In the genomic region with DNA sequence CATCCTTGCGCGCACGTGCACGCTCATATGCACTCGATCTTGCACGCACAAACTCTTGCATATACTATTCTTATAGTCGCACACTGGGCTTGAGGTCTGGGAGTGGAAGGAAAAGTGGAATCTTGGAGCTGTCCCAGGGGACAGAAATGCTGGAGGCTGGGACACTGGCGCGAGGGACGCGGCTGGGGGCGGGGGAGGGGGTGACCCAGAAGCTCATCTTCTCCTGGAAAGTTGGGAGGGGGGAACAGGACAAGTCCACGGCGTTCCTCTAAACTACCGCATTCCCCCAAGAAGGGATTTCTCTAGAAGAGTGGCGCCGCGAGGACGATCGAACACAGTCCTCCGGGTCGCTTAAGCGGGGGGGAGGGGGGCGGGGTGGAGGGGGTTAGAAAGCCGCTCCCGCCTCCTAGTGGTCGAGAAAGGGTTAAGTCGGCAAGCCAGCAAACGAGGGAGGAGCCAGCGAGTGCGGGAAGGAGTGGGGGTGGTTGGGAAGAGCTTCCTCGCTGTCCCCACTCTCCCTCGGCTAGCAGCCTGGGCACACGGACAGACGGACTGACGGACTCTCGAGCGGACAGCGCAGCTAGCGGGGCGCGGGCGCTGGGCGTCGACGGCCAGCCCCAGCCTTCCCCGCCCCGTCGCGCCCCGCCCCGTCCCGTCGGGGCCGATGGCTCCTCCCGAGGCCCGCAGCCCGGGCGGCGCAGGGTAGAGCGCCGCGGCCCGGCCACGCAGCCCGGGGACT, we compare ENCODE assay signal across 8 cellular contexts. TPM values are rescaled to one million over a fixed set of nuclear protein-coding genes. Genes with fewer than 3 reads are reported as not detected.
DNase-seq lines count a peak whose midpoint lies in the region; ATAC-seq and TF ChIP-seq lines count a peak whose summit lies in the region.

A gene (plus strand): TSS at position 512 of the 739 bp plus-strand sequence. CDS start 338 bp downstream, outside the sequence.

- H2BK15ac ChIP-seq in mesenchymal stem cell (ENCODE audit: low read depth, poor library complexity, severe bottlenecking): peak within 1 kb of the TSS; percentile 76

- H2AK5ac ChIP-seq in mesenchymal stem cell (ENCODE audit: low read length, severe bottlenecking): no peak within 1 kb of the TSS

- no peak within 1 kb of the TSS for H3K4ac ChIP-seq in mesenchymal stem cell (ENCODE audit: low read depth in 1 of 2, low read length in 2 of 2)

- peak; percentile 36 for ATAC-seq in GM21576 (IDR thresholded peaks at IDR 0.05; ENCODE audit: unreplicated experiment)

- H3K36me3 ChIP-seq in WERI-Rb-1 (no peaks in the 10 kb centered on the region), duodenal mucosa (ENCODE audit: control insufficient read depth in 1 of 2, insufficient read depth in 2 of 2, low read length in 2 of 2) (no peaks in the 10 kb centered on the region), mesenchymal stem cell (ENCODE audit: control insufficient read depth in 1 of 2, insufficient read depth in 2 of 2, low read depth in 1 of 2, low read length in 2 of 2) (no peaks in the 10 kb centered on the region), testis (ENCODE audit: low read depth, missing control alignments) (no peaks in the 10 kb centered on the region)

- peak within 1 kb of the TSS; percentile 46 for H2AFZ ChIP-seq in mesenchymal stem cell (ENCODE audit: low read depth, low read length)

- no peak within 1 kb of the TSS for H4K91ac ChIP-seq in mesenchymal stem cell (ENCODE audit: low read length)

- DNase-seq in CD1c-positive myeloid dendritic cell (ENCODE audit: extremely low spot score) (peak; percentile 50), NCI-H2029 treated with DMSO at 0.1 percent for 48 hours (lab: John Stamatoyannopoulos, UW) (peak; percentile 32), WERI-Rb-1 (peak; percentile 65), mesenchymal stem cell (peak; percentile 52), testis (peak; percentile 47), NK-92 (lab: John Stamatoyannopoulos, UW; ENCODE audit: unreplicated experiment) (no peak)

- no peak within 1 kb of the TSS for H2BK120ac ChIP-seq in mesenchymal stem cell (ENCODE audit: low read depth, low read length)

- H2BK12ac ChIP-seq in mesenchymal stem cell (ENCODE audit: low read length in 2 of 2): no peak within 1 kb of the TSS

- no peak for TF ChIP-seq POLR2A in testis (IDR thresholded peaks at IDR 0.05)

- H3K9me3 ChIP-seq in WERI-Rb-1 (ENCODE audit: severe bottlenecking): no peaks in the 10 kb centered on the region
- no peaks in the 10 kb centered on the region for H3K9me3 ChIP-seq in duodenal mucosa (ENCODE audit: control insufficient read depth in 1 of 2, low read length in 2 of 2)
- H3K9me3 ChIP-seq in mesenchymal stem cell (ENCODE audit: control insufficient read depth, low read length): no peaks in the 10 kb centered on the region
- no peaks in the 10 kb centered on the region for H3K9me3 ChIP-seq in testis

- H3K4me1 ChIP-seq in duodenal mucosa (ENCODE audit: control insufficient read depth in 1 of 2, insufficient read depth in 2 of 2, low read length in 2 of 2) (peaks cover 18 to 25% of the 10 kb centered on the region in 2 donors), mesenchymal stem cell (ENCODE audit: control insufficient read depth, insufficient read depth, low read depth, low read length) (peaks cover 23% of the 10 kb centered on the region), testis (peaks cover 31% of the 10 kb centered on the region)

- H3K27ac ChIP-seq in WERI-Rb-1: no peak within 1 kb of the TSS
- no peak within 1 kb of the TSS for H3K27ac ChIP-seq in duodenal mucosa (ENCODE audit: low read depth, low read length)
- H3K27ac ChIP-seq in mesenchymal stem cell (ENCODE audit: low read length, poor library complexity, severe bottlenecking): no peak within 1 kb of the TSS
- no peak within 1 kb of the TSS for H3K27ac ChIP-seq in testis

- H3K27me3 ChIP-seq in WERI-Rb-1 (ENCODE audit: insufficient read depth, low read depth, severe bottlenecking): peaks cover 84% of the 10 kb centered on the region
- peaks cover 22 to 34% of the 10 kb centered on the region in 2 donors for H3K27me3 ChIP-seq in duodenal mucosa (ENCODE audit: control insufficient read depth in 1 of 2, insufficient read depth in 2 of 2, low read length in 2 of 2)
- peaks cover 15 to 89% of the 10 kb centered on the region in 2 experiments for H3K27me3 ChIP-seq in mesenchymal stem cell (ENCODE audit: control insufficient read depth in 1 of 2, insufficient read depth in 1 of 2, low read length in 2 of 2)
- H3K27me3 ChIP-seq in testis: no peaks in the 10 kb centered on the region

- intact Hi-C loops in testis (cut with DNase I; ENCODE audit: low total_unique reads): no loop called here

- peak within 1 kb of the TSS; percentile 16; the same call in 1 of the 2 replicates for H3K4me3 ChIP-seq in WERI-Rb-1 (ENCODE audit: low read depth, low read length)
- H3K4me3 ChIP-seq in duodenal mucosa (ENCODE audit: low read depth in 1 of 2, low read length in 2 of 2): peak within 1 kb of the TSS; percentile 55 to 60
- peak within 1 kb of the TSS; percentile 53 to 80 for H3K4me3 ChIP-seq in mesenchymal stem cell (ENCODE audit: insufficient read depth in 1 of 2, low read depth in 1 of 2, low read length in 2 of 2)
- peak within 1 kb of the TSS; percentile 26 to 47 for H3K4me3 ChIP-seq in testis

- WGBS in mesenchymal stem cell: 1% methylated on average over 24 of the region's 66 CpGs
- WGBS in testis, 2 donors: 1% methylated on average over 19 to 50 of the region's 66 CpGs

- TF ChIP-seq CTCF in WERI-Rb-1 (IDR thresholded peaks at IDR 0.05; ENCODE audit: low read depth, low read length): peak; percentile 39
- TF ChIP-seq CTCF in testis (IDR thresholded peaks at IDR 0.05): peak in 1 of 3 experiments; percentile 20

- peak within 1 kb of the TSS; percentile 16 for H4K8ac ChIP-seq in mesenchymal stem cell (ENCODE audit: low read length)

- no peaks in the 10 kb centered on the region for H3K79me1 ChIP-seq in mesenchymal stem cell (replicated peaks; ENCODE audit: low read length, poor library complexity, severe bottlenecking)

- peak within 1 kb of the TSS; percentile 57 for H3K4me2 ChIP-seq in mesenchymal stem cell (ENCODE audit: low read length, poor library complexity, severe bottlenecking)

- H3K9ac ChIP-seq in duodenal mucosa (ENCODE audit: low read depth in 1 of 2, low read length in 2 of 2) (no peak within 1 kb of the TSS), mesenchymal stem cell (ENCODE audit: low read length) (peak within 1 kb of the TSS; percentile 77)

- H2BK5ac ChIP-seq in mesenchymal stem cell (ENCODE audit: low read depth, low read length, poor library complexity, severe bottlenecking): no peak within 1 kb of the TSS

- H3K18ac ChIP-seq in mesenchymal stem cell (ENCODE audit: low read depth in 1 of 2, low read length in 2 of 2): peak within 1 kb of the TSS in 1 of 2 experiments; percentile 48

- peak within 1 kb of the TSS in 1 of 2 experiments; percentile 90 for H3K23ac ChIP-seq in mesenchymal stem cell (ENCODE audit: low read length in 2 of 2)

- H3K14ac ChIP-seq in mesenchymal stem cell (ENCODE audit: low read length in 2 of 2): no peak within 1 kb of the TSS

RNA-seq across cellular contexts. Expression of the gene that starts here (rescaled TPM):
- 0.28 TPM for polyA plus RNA-seq in mesenchymal stem cell (2013, experiment 1 of 2)
- 0.22 TPM for polyA plus RNA-seq in mesenchymal stem cell (2013, experiment 2 of 2)
- 1 to 10 TPM; 2.3 to 2.5 TPM for total RNA-seq in testis
- 3.2 TPM for polyA plus RNA-seq in testis (ENCODE audit: insufficient read depth, low read depth, low replicate concordance)

Comparison
In these comparisons a context has a peak if more than half of its experiments do, and no peak if none do; other contexts are left out.
1. H3K4me3 ChIP-seq: peak in every context shown above with its lines; median percentile 66 in mesenchymal stem cell; 58 in duodenal mucosa; 36 in testis; 16 in WERI-Rb-1.